Comparison of ENCODE assay signal across 7 cellular contexts in genomic region chr7:55641273-55641691, GRCh38.
DNase-seq lines count a peak whose midpoint lies in the region; ATAC-seq, FAIRE-seq and TF ChIP-seq lines count a peak whose summit lies in the region.

No MANE protein-coding gene starts in this region.

- peak; percentile 77 for ATAC-seq in GM21526 (IDR thresholded peaks at IDR 0.05; ENCODE audit: low FRiP score, unreplicated experiment)

- DNase-seq in GDM1 (lab: John Stamatoyannopoulos, UW) (peak; percentile 33), HS-27A (ENCODE audit: low read depth) (peak; percentile 23), NCI-H748 (lab: John Stamatoyannopoulos, UW; ENCODE audit: unreplicated experiment) (peak; percentile 88), activated T-cell treated with anti-CD3 and anti-CD28 coated beads for 48 hours (ENCODE audit: low read depth) (peak; percentile 2), frontal cortex (ENCODE audit: low spot score in 2 of 2) (peak; percentile 12 to 50), osteoblast (ENCODE audit: insufficient read length, low spot score, missing footprints) (peak; percentile 80)

- FAIRE-seq in frontal cortex (lab: Jason Lieb, UNC), result no peak

- no peaks in the 10 kb centered on the region for H3K36me3 ChIP-seq in osteoblast (ENCODE audit: insufficient read depth, low read length)

- no peak overlapping the region for H2AFZ ChIP-seq in osteoblast (ENCODE audit: low read length)

- no peaks in the 10 kb centered on the region for H3K9me3 ChIP-seq in osteoblast (ENCODE audit: low read depth, low read length)

- H3K27me3 ChIP-seq in osteoblast (ENCODE audit: insufficient read depth, low read length), result no peaks in the 10 kb centered on the region

- TF ChIP-seq CTCF in osteoblast (IDR thresholded peaks at IDR 0.05; ENCODE audit: extremely low read depth, low read depth, low read length), result peak; percentile 74

- no peaks in the 10 kb centered on the region for H3K4me1 ChIP-seq in osteoblast (ENCODE audit: insufficient read depth, low read length)

- H3K4me2 ChIP-seq in osteoblast (ENCODE audit: insufficient read depth, low read length), result no peak overlapping the region

- H3K79me2 ChIP-seq in osteoblast (ENCODE audit: insufficient read depth, low read length), result no peaks in the 10 kb centered on the region

- H4K20me1 ChIP-seq in osteoblast (ENCODE audit: insufficient read depth, low read length), result no peaks in the 10 kb centered on the region

- H3K4me3 ChIP-seq in osteoblast (ENCODE audit: insufficient read depth, low read length), result no peak overlapping the region

- no peak overlapping the region for H3K27ac ChIP-seq in osteoblast (ENCODE audit: low read depth, low read length)

Comparison
In these comparisons a context has a peak if more than half of its experiments do, and no peak if none do; other contexts are left out.
1. DNase-seq: peak in every context shown above with its lines; median percentile 88 in NCI-H748; 80 in osteoblast; 33 in GDM1; 31 in frontal cortex; 23 in HS-27A; 2 in activated T-cell treated with anti-CD3 and anti-CD28 coated beads for 48 hours.